ENCODE assay signal across 1 cellular context in genomic region chr7:80876894-80877414, GRCh38.
A peak's percentile ranks its signal among the peaks of the same experiment; 100 is the strongest.
TF ChIP-seq lines count a peak whose summit lies in the region.

No MANE protein-coding gene starts in this region.

TF ChIP-seq in HEK293, 187 proteins besides CTCF, POLR2A, EP300 and RAD21 (continued from another document and continues in another):
- TF ChIP-seq ZSCAN4 (tag by site-specific recombination; IDR thresholded peaks at IDR 0.05) (peak; percentile 69), ZNF549 (tag by site-specific recombination; IDR thresholded peaks at IDR 0.05) (no peak), ZNF843 (tag by site-specific recombination; IDR thresholded peaks at IDR 0.05) (peak; percentile 100), ZBTB49 (tag by site-specific recombination; IDR thresholded peaks at IDR 0.05; ENCODE audit: low read depth) (no peak), ZNF776 (tag by site-specific recombination; IDR thresholded peaks at IDR 0.05; ENCODE audit: borderline replicate concordance) (no peak), ZSCAN30 (tag by site-specific recombination; IDR thresholded peaks at IDR 0.05) (peak; percentile 84), SALL2 (tag by site-specific recombination; IDR thresholded peaks at IDR 0.05; ENCODE audit: borderline replicate concordance) (no peak), SCRT1 (tag by site-specific recombination; IDR thresholded peaks at IDR 0.05; ENCODE audit: borderline replicate concordance) (peak; percentile 96), ZNF169 (tag by site-specific recombination; IDR thresholded peaks at IDR 0.05) (no peak), ZNF157 (tag by site-specific recombination; IDR thresholded peaks at IDR 0.05) (no peak), ZNF292 (tag by site-specific recombination; IDR thresholded peaks at IDR 0.05; ENCODE audit: borderline replicate concordance, low read depth) (no peak), ZNF626 (tag by site-specific recombination; IDR thresholded peaks at IDR 0.05) (no peak), ZNF239 (tag by site-specific recombination; IDR thresholded peaks at IDR 0.05) (no peak), ZNF146 (tag by site-specific recombination; IDR thresholded peaks at IDR 0.05) (peak; percentile 80), ZNF624 (tag by site-specific recombination; IDR thresholded peaks at IDR 0.05) (no peak), ZFP41 (tag by site-specific recombination; IDR thresholded peaks at IDR 0.05; ENCODE audit: borderline replicate concordance) (no peak), ZNF280C (tag by site-specific recombination; IDR thresholded peaks at IDR 0.05) (no peak), ZNF10 (tag by site-specific recombination; IDR thresholded peaks at IDR 0.05) (peak; percentile 88), PRDM2 (tag by site-specific recombination; IDR thresholded peaks at IDR 0.05; ENCODE audit: borderline replicate concordance) (no peak), ZSCAN5A (tag by site-specific recombination; IDR thresholded peaks at IDR 0.05) (no peak), TRIM28 (IDR thresholded peaks at IDR 0.05; ENCODE audit: borderline replicate concordance, low read length) (peak; percentile 94), ZNF280D (tag by site-specific recombination; IDR thresholded peaks at IDR 0.05) (no peak), ZNF26 (tag by site-specific recombination; IDR thresholded peaks at IDR 0.05) (no peak), ZNF449 (tag by site-specific recombination; IDR thresholded peaks at IDR 0.05) (peak; percentile 74; the same call in 1 of the 2 replicates), ZNF423 (tag by site-specific recombination; IDR thresholded peaks at IDR 0.05) (peak; percentile 68), INSM2 (tag by site-specific recombination; IDR thresholded peaks at IDR 0.05) (peak; percentile 99), ZNF645 (tag by site-specific recombination; IDR thresholded peaks at IDR 0.05) (0 out of 2 replicates have a peak, but pooled peaks have one; percentile 77), ZNF658 (tag by site-specific recombination; IDR thresholded peaks at IDR 0.05) (no peak), ZNF404 (tag by site-specific recombination; IDR thresholded peaks at IDR 0.05) (no peak), KLF17 (tag by site-specific recombination; IDR thresholded peaks at IDR 0.05) (peak; percentile 93)
